Comparison of ENCODE assay signal across 11 cellular contexts in the genomic region with DNA sequence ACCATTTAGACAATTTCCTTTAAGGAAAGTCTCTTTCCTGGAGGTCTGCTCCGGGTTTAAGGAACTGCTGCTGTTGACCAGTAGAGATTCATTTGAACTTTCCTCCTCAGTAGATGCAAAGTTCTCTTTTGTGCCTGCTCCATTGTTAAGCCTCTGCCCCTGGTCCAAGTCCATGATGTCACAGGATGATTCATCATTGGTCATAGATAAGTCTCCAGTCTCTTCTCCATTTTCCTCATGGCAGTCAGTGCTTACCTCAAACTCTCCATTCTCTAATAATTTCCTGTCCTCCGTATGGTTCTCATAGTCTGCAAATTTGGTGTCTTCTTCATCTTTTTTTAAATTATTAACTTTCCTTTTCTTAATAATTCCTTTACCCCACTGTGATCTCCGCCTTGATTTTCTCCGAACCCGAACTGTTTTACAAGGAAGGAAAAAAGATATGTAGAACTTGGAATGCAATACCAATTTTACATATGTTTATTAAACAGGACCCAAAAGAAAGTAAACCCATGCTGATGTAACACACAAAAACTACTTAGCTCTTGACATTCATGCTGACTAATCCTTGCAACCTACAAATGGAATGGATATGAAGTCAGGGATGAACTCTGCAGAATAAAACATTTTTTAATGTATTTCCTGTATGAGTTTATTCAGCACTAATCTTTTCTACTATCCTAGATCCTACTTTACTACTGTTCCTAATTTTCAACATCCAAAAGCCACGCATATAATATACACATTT.
A peak's percentile ranks its signal among the peaks of the same experiment; 100 is the strongest.
DNase-seq lines count a peak whose midpoint lies in the region; ATAC-seq, FAIRE-seq and TF ChIP-seq lines count a peak whose summit lies in the region.
"Had no signal": no experiment of that assay in that cellular context is flagged by ENCODE, and none has a peak within 500 bp of the region (broad histone marks: within the 10 kb centered on the region; RNA-seq: fewer than 3 reads in every experiment).

No MANE protein-coding gene starts in this region.

- in situ Hi-C loops in Panc1 (cut with HindIII; ENCODE audit: low pct_unique_long_range_greater_than_20kb, low sequenced_read_pairs) = no loop called here

- TF ChIP-seq CTCF in Panc1 (IDR thresholded peaks at IDR 0.05) (no peak), epithelial cell of proximal tubule (conservative IDR thresholded peaks at IDR 0.05; ENCODE audit: low read depth, low read length) (no peak)

- H3K4me1 ChIP-seq in Panc1 (ENCODE audit: control insufficient read depth, insufficient read depth, low read length) = no peaks in the 10 kb centered on the region

- peak; percentile 63; the same call in 1 of the 2 replicates for ATAC-seq in Panc1
- no peak for ATAC-seq in HG02759 (IDR thresholded peaks at IDR 0.05; ENCODE audit: unreplicated experiment)
- no peak for ATAC-seq in HG03135 (IDR thresholded peaks at IDR 0.05; ENCODE audit: unreplicated experiment)
- ATAC-seq: effector memory CD8-positive, alpha-beta T cell had no signal

- DNase-seq in H4 (ENCODE audit: low spot score) (peak; percentile 56), Panc1 (ENCODE audit: low read depth, low spot score) (peak; percentile 42), epithelial cell of proximal tubule (ENCODE audit: low read depth) (peak; percentile 46), non-pigmented ciliary epithelial cell (ENCODE audit: low read depth) (peak; percentile 62), GM12891 (ENCODE audit: insufficient read length, low spot score) (no peak), UCSD-AML1 (lab: John Stamatoyannopoulos, UW; ENCODE audit: unreplicated experiment) (no peak)
- DNase-seq: activated CD8-positive, alpha-beta memory T cell treated with anti-CD3 and anti-CD28 coated beads, Interleukin-2, amount 50 U/mL, for 48 hours; effector memory CD8-positive, alpha-beta T cell had no signal

- no peaks in the 10 kb centered on the region for H3K9me3 ChIP-seq in Panc1 (ENCODE audit: control insufficient read depth, insufficient read depth, low read depth, low read length)

- POLR2A ChIA-PET in Panc1 (lab: Charles Lee) = no interaction called here

- H3K27ac ChIP-seq in Panc1 (ENCODE audit: low read length) = no peak overlapping the region

- FAIRE-seq in GM12891 (lab: Jason Lieb, UNC) = no peak
- FAIRE-seq: H1 had no signal

- H3K4me3 ChIP-seq in Panc1 (ENCODE audit: low read depth in 2 of 2, low read length in 2 of 2) = no peak overlapping the region
- H3K4me3 ChIP-seq in epithelial cell of proximal tubule (ENCODE audit: low read depth, low read length) = no peak overlapping the region

- intact Hi-C loops in Panc1 (cut with micrococcal nuclease; ENCODE audit: unreplicated experiment) = no loop called here

- no TSS peak for BruUV-seq in Panc1 (replicated peaks; lab: Mats Ljungman, UMichigan)

- TF ChIP-seq POLR2A in GM12891 (IDR thresholded peaks at IDR 0.05; ENCODE audit: low read depth, low read length) = no peak

- peaks cover 7% of the 10 kb centered on the region; the same call in 1 of the 2 replicates for H3K36me3 ChIP-seq in Panc1 (ENCODE audit: control insufficient read depth, insufficient read depth, low read length)

- no peaks in the 10 kb centered on the region for H3K27me3 ChIP-seq in Panc1 (ENCODE audit: control insufficient read depth, insufficient read depth, low read length)

- CTCF ChIA-PET in Panc1 (lab: Charles Lee) = interaction anchor here (0.6 kb wide), 1 partner anchor 108 kb away, joined by 4 read pairs; no protein-coding TSS in a partner anchor

TF ChIP-seq in GM12891, 5 proteins besides CTCF, POLR2A, EP300 and RAD21:
- TF ChIP-seq POLR2AphosphoS5 (IDR thresholded peaks at IDR 0.05; ENCODE audit: low read depth, low read length) = no peak
- no peak for TF ChIP-seq TAF1 (IDR thresholded peaks at IDR 0.05; ENCODE audit: low read depth, low read length)
- TF ChIP-seq POU2F2 (IDR thresholded peaks at IDR 0.05; ENCODE audit: low read depth, low read length) = no peak
- TF ChIP-seq SPI1 (IDR thresholded peaks at IDR 0.05; ENCODE audit: low read depth, low read length) = no peak
- no peak for TF ChIP-seq PAX5 (IDR thresholded peaks at IDR 0.05; ENCODE audit: insufficient read depth, low read length, severe bottlenecking)

Comparison
In these comparisons a context has a peak if more than half of its experiments do, and no peak if none do; other contexts are left out.
1. DNase-seq: peak in H4 (single experiment), Panc1 (single experiment), epithelial cell of proximal tubule (single experiment) and non-pigmented ciliary epithelial cell (single experiment); none in GM12891 (single experiment) and UCSD-AML1 (single experiment).